ENCODE assay signal across 29 cellular contexts in genomic region chr15:37377428-37377827, GRCh38.
DNase-seq lines count a peak whose midpoint lies in the region; ATAC-seq and TF ChIP-seq lines count a peak whose summit lies in the region.
"Had no signal": no experiment of that assay in that cellular context is flagged by ENCODE, and none has a peak within 500 bp of the region (broad histone marks: within the 10 kb centered on the region; RNA-seq: fewer than 3 reads in every experiment).

No MANE protein-coding gene starts in this region.

- no peaks in the 10 kb centered on the region for H3K9me3 ChIP-seq in neural cell (ENCODE audit: low read length)
- H3K9me3 ChIP-seq: A549; BE2C; BLaER1; BLaER1 treated with 17β-estradiol and CSF1 and Interleukin-3, amounts not matched to agents 10 nM and 100 nM; Caco-2 had no signal

- H3K4me1 Mint-ChIP-seq in natural killer cell treated with Interleukin-12 subunit alpha and Interleukin-12 subunit beta and Interleukin-15 and Interleukin-18, amount 100 ng/mL, for 72 hours (ENCODE audit: low read depth in 2 of 2), result no peaks in the 10 kb centered on the region
- H3K4me1 Mint-ChIP-seq: B cell; CD14-positive monocyte; CD4-positive, alpha-beta memory T cell; CD4-positive, CD25-positive, alpha-beta regulatory T cell; CD8-positive, alpha-beta memory T cell had no signal

- H3K36me3 ChIP-seq in neural cell (ENCODE audit: insufficient read depth, low read length), result no peaks in the 10 kb centered on the region
- H3K36me3 ChIP-seq: BE2C; BLaER1; BLaER1 treated with 17β-estradiol and CSF1 and Interleukin-3, amounts not matched to agents 10 nM and 100 nM had no signal

- no peaks in the 10 kb centered on the region for H3K36me3 Mint-ChIP-seq in natural killer cell treated with Interleukin-12 subunit alpha and Interleukin-12 subunit beta and Interleukin-15 and Interleukin-18, amount 100 ng/mL, for 72 hours
- H3K36me3 Mint-ChIP-seq: CD14-positive monocyte; CD4-positive, alpha-beta memory T cell; CD4-positive, CD25-positive, alpha-beta regulatory T cell; CD8-positive, alpha-beta memory T cell; CD8-positive, alpha-beta T cell had no signal

- no peak for DNase-seq in natural killer cell treated with Interleukin-12 subunit alpha and Interleukin-12 subunit beta and Interleukin-15 and Interleukin-18, amount 100 ng/mL, for 72 hours (ENCODE audit: low spot score)
- DNase-seq: 8988T; ACHN; AML-193; BE2C; C1 segment of cervical spinal cord; Caco-2; Calu3; CD4-positive, alpha-beta memory T cell; CD4-positive, alpha-beta T cell; CD4-positive, CD25-positive, alpha-beta regulatory T cell; CD8-positive, alpha-beta memory T cell; CD8-positive, alpha-beta T cell; COR-L47; DMS 273 treated with DMSO at 0.1 percent for 48 hours; DMS153; DMS53; DMS79; DMS79 treated with DMSO at 0.1 percent for 48 hours; DND-41; EL had no signal

- no peak for ATAC-seq in natural killer cell treated with Interleukin-12 subunit alpha and Interleukin-12 subunit beta and Interleukin-15 and Interleukin-18, amount 100 ng/mL, for 72 hours
- ATAC-seq: A549; CD8-positive, alpha-beta T cell had no signal

- H3K27ac ChIP-seq in neural cell (ENCODE audit: low read length), result no peak overlapping the region
- H3K27ac ChIP-seq: 22Rv1; A549; BLaER1; BLaER1 treated with 17β-estradiol and CSF1 and Interleukin-3, amounts not matched to agents 10 nM and 100 nM; C4-2B had no signal

- no peaks in the 10 kb centered on the region for H3F3A ChIP-seq in neural cell (ENCODE audit: insufficient read depth, low read length, poor library complexity, severe bottlenecking)

- H3K9me3 Mint-ChIP-seq in natural killer cell treated with Interleukin-12 subunit alpha and Interleukin-12 subunit beta and Interleukin-15 and Interleukin-18, amount 100 ng/mL, for 72 hours, result peaks cover 11% of the 10 kb centered on the region

- no peaks in the 10 kb centered on the region for H3K27me3 ChIP-seq in neural cell (ENCODE audit: insufficient read depth, low read depth, low read length)
- H3K27me3 ChIP-seq: BE2C; BLaER1; BLaER1 treated with 17β-estradiol and CSF1 and Interleukin-3, amounts not matched to agents 10 nM and 100 nM had no signal

- no peak overlapping the region for H3K4me3 Mint-ChIP-seq in natural killer cell treated with Interleukin-12 subunit alpha and Interleukin-12 subunit beta and Interleukin-15 and Interleukin-18, amount 100 ng/mL, for 72 hours
- H3K4me3 Mint-ChIP-seq: B cell; CD14-positive monocyte; CD4-positive, alpha-beta memory T cell; CD4-positive, alpha-beta T cell; CD4-positive, CD25-positive, alpha-beta regulatory T cell; CD8-positive, alpha-beta memory T cell; CD8-positive, alpha-beta T cell had no signal

- no peak overlapping the region for H3K9ac ChIP-seq in neural cell (ENCODE audit: low read length)
- H3K9ac ChIP-seq: BLaER1; BLaER1 treated with 17β-estradiol and CSF1 and Interleukin-3, amounts not matched to agents 10 nM and 100 nM had no signal

- peak; percentile 84 for TF ChIP-seq EP300 in neural cell (conservative IDR thresholded peaks at IDR 0.05; ENCODE audit: poor library complexity, severe bottlenecking)

- no peaks in the 10 kb centered on the region for H4K20me1 ChIP-seq in neural cell (ENCODE audit: insufficient read depth)
- H4K20me1 ChIP-seq: BLaER1; BLaER1 treated with 17β-estradiol and CSF1 and Interleukin-3, amounts not matched to agents 10 nM and 100 nM had no signal

- H3K4me2 ChIP-seq in neural cell (ENCODE audit: low read length), result no peak overlapping the region
- H3K4me2 ChIP-seq: A549; BLaER1; BLaER1 treated with 17β-estradiol and CSF1 and Interleukin-3, amounts not matched to agents 10 nM and 100 nM had no signal

- no peak overlapping the region for H2AFZ ChIP-seq in neural cell (ENCODE audit: low read depth, low read length)

- TF ChIP-seq CTCF in neural cell (IDR thresholded peaks at IDR 0.05; ENCODE audit: poor library complexity, severe bottlenecking), result no peak

- no peaks in the 10 kb centered on the region for H3K9me2 ChIP-seq in neural cell (ENCODE audit: insufficient read depth, low read length)

- TF ChIP-seq RAD21 in neural cell (conservative IDR thresholded peaks at IDR 0.05), result no peak

- H3K79me2 ChIP-seq in neural cell (replicated peaks; ENCODE audit: insufficient read depth, low read length), result no peaks in the 10 kb centered on the region

- H3K27ac Mint-ChIP-seq in natural killer cell treated with Interleukin-12 subunit alpha and Interleukin-12 subunit beta and Interleukin-15 and Interleukin-18, amount 100 ng/mL, for 72 hours, result no peak overlapping the region
- H3K27ac Mint-ChIP-seq: B cell; CD14-positive monocyte; CD4-positive, alpha-beta memory T cell; CD4-positive, alpha-beta T cell; CD4-positive, CD25-positive, alpha-beta regulatory T cell; CD8-positive, alpha-beta memory T cell; CD8-positive, alpha-beta T cell had no signal

- no peaks in the 10 kb centered on the region for H3K27me3 Mint-ChIP-seq in natural killer cell treated with Interleukin-12 subunit alpha and Interleukin-12 subunit beta and Interleukin-15 and Interleukin-18, amount 100 ng/mL, for 72 hours
- H3K27me3 Mint-ChIP-seq: B cell; CD4-positive, alpha-beta memory T cell; CD4-positive, alpha-beta T cell; CD8-positive, alpha-beta memory T cell had no signal

- no peak overlapping the region for H3K4me3 ChIP-seq in neural cell (ENCODE audit: low read length)
- H3K4me3 ChIP-seq: A549; BLaER1; BLaER1 treated with 17β-estradiol and CSF1 and Interleukin-3, amounts not matched to agents 10 nM and 100 nM had no signal

TF ChIP-seq in neural cell, 6 proteins besides CTCF, POLR2A, EP300 and RAD21:
- peak; percentile 98 for TF ChIP-seq POLR2AphosphoS5 (IDR thresholded peaks at IDR 0.05)
- TF ChIP-seq TAF1 (IDR thresholded peaks at IDR 0.05; ENCODE audit: low read depth), result no peak
- TF ChIP-seq SMC3 (conservative IDR thresholded peaks at IDR 0.05; ENCODE audit: poor library complexity), result no peak
- peak; percentile 25 for TF ChIP-seq MXI1 (conservative IDR thresholded peaks at IDR 0.05; ENCODE audit: poor library complexity, severe bottlenecking)
- TF ChIP-seq, protein P1, sequence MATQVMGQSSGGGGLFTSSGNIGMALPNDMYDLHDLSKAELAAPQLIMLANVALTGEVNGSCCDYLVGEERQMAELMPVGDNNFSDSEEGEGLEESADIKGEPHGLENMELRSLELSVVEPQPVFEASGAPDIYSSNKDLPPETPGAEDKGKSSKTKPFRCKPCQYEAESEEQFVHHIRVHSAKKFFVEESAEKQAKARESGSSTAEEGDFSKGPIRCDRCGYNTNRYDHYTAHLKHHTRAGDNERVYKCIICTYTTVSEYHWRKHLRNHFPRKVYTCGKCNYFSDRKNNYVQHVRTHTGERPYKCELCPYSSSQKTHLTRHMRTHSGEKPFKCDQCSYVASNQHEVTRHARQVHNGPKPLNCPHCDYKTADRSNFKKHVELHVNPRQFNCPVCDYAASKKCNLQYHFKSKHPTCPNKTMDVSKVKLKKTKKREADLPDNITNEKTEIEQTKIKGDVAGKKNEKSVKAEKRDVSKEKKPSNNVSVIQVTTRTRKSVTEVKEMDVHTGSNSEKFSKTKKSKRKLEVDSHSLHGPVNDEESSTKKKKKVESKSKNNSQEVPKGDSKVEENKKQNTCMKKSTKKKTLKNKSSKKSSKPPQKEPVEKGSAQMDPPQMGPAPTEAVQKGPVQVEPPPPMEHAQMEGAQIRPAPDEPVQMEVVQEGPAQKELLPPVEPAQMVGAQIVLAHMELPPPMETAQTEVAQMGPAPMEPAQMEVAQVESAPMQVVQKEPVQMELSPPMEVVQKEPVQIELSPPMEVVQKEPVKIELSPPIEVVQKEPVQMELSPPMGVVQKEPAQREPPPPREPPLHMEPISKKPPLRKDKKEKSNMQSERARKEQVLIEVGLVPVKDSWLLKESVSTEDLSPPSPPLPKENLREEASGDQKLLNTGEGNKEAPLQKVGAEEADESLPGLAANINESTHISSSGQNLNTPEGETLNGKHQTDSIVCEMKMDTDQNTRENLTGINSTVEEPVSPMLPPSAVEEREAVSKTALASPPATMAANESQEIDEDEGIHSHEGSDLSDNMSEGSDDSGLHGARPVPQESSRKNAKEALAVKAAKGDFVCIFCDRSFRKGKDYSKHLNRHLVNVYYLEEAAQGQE (IDR thresholded peaks at IDR 0.05; ENCODE audit: borderline replicate concordance), result peak; percentile 51
TF ChIP-seq in neural cell: peak in this region for 3.
